ENCODE assay signal across 9 cellular contexts in genomic region chr11:130000552-130001176, GRCh38. TPM values are rescaled to one million over a fixed set of nuclear protein-coding genes. Genes with fewer than 3 reads are reported as not detected.
A peak's percentile ranks its signal among the peaks of the same experiment; 100 is the strongest.
DNase-seq lines count a peak whose midpoint lies in the region; ATAC-seq lines count a peak whose summit lies in the region.
"Had no signal": no experiment of that assay in that cellular context is flagged by ENCODE, and none has a peak within 500 bp of the region (broad histone marks: within the 10 kb centered on the region; RNA-seq: fewer than 3 reads in every experiment).

No MANE protein-coding gene starts in this region.

- peaks cover 4% of the 10 kb centered on the region for H3K36me3 Mint-ChIP-seq in T-helper 1 cell treated with Interleukin-12 subunit alpha and Interleukin-12 subunit beta and Interleukin-4 antibody, amounts not matched to agents 30 μg/mL and 1 μg/mL, for 36 hours (ENCODE audit: low read depth)
- H3K36me3 Mint-ChIP-seq in activated CD4-positive, alpha-beta memory T cell treated with anti-CD3 and anti-CD28 coated beads, Interleukin-2, amount 10 ng/mL, durations not matched to agents 7 days and 5 days (ENCODE audit: low read depth) = peaks cover 9% of the 10 kb centered on the region

- ATAC-seq in HG03095 (IDR thresholded peaks at IDR 0.05; ENCODE audit: unreplicated experiment) (no peak), GM18517 (IDR thresholded peaks at IDR 0.05; ENCODE audit: unreplicated experiment) (no peak)

- H3K9me3 ChIP-seq in iPS-20b (ENCODE audit: insufficient read depth, low read depth, low read length) (no peaks in the 10 kb centered on the region), stomach smooth muscle (ENCODE audit: control insufficient read depth in 2 of 2, low read length in 2 of 2) (no peaks in the 10 kb centered on the region)

- POLR2A ChIA-PET in activated CD4-positive, alpha-beta memory T cell treated with anti-CD3 and anti-CD28 coated beads, Interleukin-2, amount 10 ng/mL, durations not matched to agents 7 days and 5 days (lab: Charles Lee) = interaction anchor here (1.1 to 4.6 kb wide), 6 partner anchors 9 to 186 kb away, joined by 3 to 56 read pairs (median 18); partner anchors contain the start of genes APLP2 and NFRKB

- H3K4me3 ChIP-seq in iPS-20b (ENCODE audit: low read length) = peak overlapping the region; percentile 92
- peak overlapping the region in 1 of 2 donors; percentile 85 for H3K4me3 ChIP-seq in stomach smooth muscle (ENCODE audit: low read length in 2 of 2)

- peak overlapping the region; percentile 95; the same call in 1 of the 2 replicates for H3K9ac ChIP-seq in iPS-20b (ENCODE audit: low read depth, low read length)
- peak overlapping the region in 1 of 2 donors; percentile 70 for H3K9ac ChIP-seq in stomach smooth muscle (ENCODE audit: low read length in 2 of 2)

- CTCF ChIA-PET in activated CD4-positive, alpha-beta memory T cell treated with anti-CD3 and anti-CD28 coated beads, Interleukin-2, amount 10 ng/mL, durations not matched to agents 7 days and 5 days (lab: Charles Lee) = interaction anchor here (0.6 to 4.6 kb wide), 3 partner anchors 8 to 131 kb away, joined by 3 to 40 read pairs (median 5); no protein-coding TSS in a partner anchor

- H3K27me3 ChIP-seq in iPS-20b (ENCODE audit: insufficient read depth, low read length) (no peaks in the 10 kb centered on the region), stomach smooth muscle (ENCODE audit: control insufficient read depth in 1 of 2, insufficient read depth in 2 of 2, low read length in 2 of 2) (no peaks in the 10 kb centered on the region)

- peak overlapping the region; percentile 88 for H3K4me3 Mint-ChIP-seq in T-helper 1 cell treated with Interleukin-12 subunit alpha and Interleukin-12 subunit beta and Interleukin-4 antibody, amounts not matched to agents 30 μg/mL and 1 μg/mL, for 36 hours
- peak overlapping the region; percentile 88 for H3K4me3 Mint-ChIP-seq in activated CD4-positive, alpha-beta memory T cell treated with anti-CD3 and anti-CD28 coated beads, Interleukin-2, amount 10 ng/mL, durations not matched to agents 7 days and 5 days

- H3K27ac ChIP-seq in iPS-20b (ENCODE audit: low read length) = no peak overlapping the region
- H3K27ac ChIP-seq in stomach smooth muscle (ENCODE audit: low read length) = peak overlapping the region; percentile 100

- H3K4me1 ChIP-seq in iPS-20b (ENCODE audit: insufficient read depth, low read length) (peaks cover 3% of the 10 kb centered on the region; the same call in 1 of the 2 replicates), stomach smooth muscle (ENCODE audit: control insufficient read depth, insufficient read depth, low read length) (peaks cover 30% of the 10 kb centered on the region)

- no peaks in the 10 kb centered on the region for H3K27me3 Mint-ChIP-seq in T-helper 1 cell treated with Interleukin-12 subunit alpha and Interleukin-12 subunit beta and Interleukin-4 antibody, amounts not matched to agents 30 μg/mL and 1 μg/mL, for 36 hours (ENCODE audit: low read depth)
- H3K27me3 Mint-ChIP-seq in activated CD4-positive, alpha-beta memory T cell treated with anti-CD3 and anti-CD28 coated beads, Interleukin-2, amount 10 ng/mL, durations not matched to agents 7 days and 5 days = peaks cover 2% of the 10 kb centered on the region

- DNase-seq in T-helper 1 cell (no peak), NCI-H82 treated with DMSO at 0.1 percent for 48 hours (lab: John Stamatoyannopoulos, UW; ENCODE audit: unreplicated experiment) (no peak)
- no peak for DNase-seq in activated CD4-positive, alpha-beta memory T cell treated with anti-CD3 and anti-CD28 coated beads, Interleukin-2, amount 10 ng/mL, durations not matched to agents 7 days and 5 days
- DNase-seq: NK-92 treated with Interleukin-12 subunit alpha and Interleukin-12 subunit beta, amount 100 ng/mL, for 24 hours had no signal

- peaks cover 10% of the 10 kb centered on the region for H3K4me1 Mint-ChIP-seq in T-helper 1 cell treated with Interleukin-12 subunit alpha and Interleukin-12 subunit beta and Interleukin-4 antibody, amounts not matched to agents 30 μg/mL and 1 μg/mL, for 36 hours (ENCODE audit: low read depth)
- H3K4me1 Mint-ChIP-seq in activated CD4-positive, alpha-beta memory T cell treated with anti-CD3 and anti-CD28 coated beads, Interleukin-2, amount 10 ng/mL, durations not matched to agents 7 days and 5 days = peaks cover 34% of the 10 kb centered on the region

- peak overlapping the region; percentile 20 for H3K27ac Mint-ChIP-seq in T-helper 1 cell treated with Interleukin-12 subunit alpha and Interleukin-12 subunit beta and Interleukin-4 antibody, amounts not matched to agents 30 μg/mL and 1 μg/mL, for 36 hours
- H3K27ac Mint-ChIP-seq in activated CD4-positive, alpha-beta memory T cell treated with anti-CD3 and anti-CD28 coated beads, Interleukin-2, amount 10 ng/mL, durations not matched to agents 7 days and 5 days = no peak overlapping the region

- no peaks in the 10 kb centered on the region for H3K9me3 Mint-ChIP-seq in T-helper 1 cell treated with Interleukin-12 subunit alpha and Interleukin-12 subunit beta and Interleukin-4 antibody, amounts not matched to agents 30 μg/mL and 1 μg/mL, for 36 hours
- no peaks in the 10 kb centered on the region for H3K9me3 Mint-ChIP-seq in activated CD4-positive, alpha-beta memory T cell treated with anti-CD3 and anti-CD28 coated beads, Interleukin-2, amount 10 ng/mL, durations not matched to agents 7 days and 5 days

- no peaks in the 10 kb centered on the region; the same call in 1 of the 2 replicates for H3K36me3 ChIP-seq in iPS-20b (ENCODE audit: insufficient read depth, low read depth, low read length)
- no peaks in the 10 kb centered on the region for H3K36me3 ChIP-seq in stomach smooth muscle (ENCODE audit: control insufficient read depth in 2 of 2, insufficient read depth in 2 of 2, low read length in 2 of 2)

RNA-seq across cellular contexts. Expression of gene PRDM10, which starts 2.0 kb away (rescaled TPM):
- 10 to 100 TPM; 11.7 to 12.6 TPM for total RNA-seq in activated CD4-positive, alpha-beta memory T cell treated with anti-CD3 and anti-CD28 coated beads, Interleukin-2, amount 10 ng/mL, durations not matched to agents 7 days and 5 days
